17 cellular contexts compared by ENCODE assay signal in the genomic region with DNA sequence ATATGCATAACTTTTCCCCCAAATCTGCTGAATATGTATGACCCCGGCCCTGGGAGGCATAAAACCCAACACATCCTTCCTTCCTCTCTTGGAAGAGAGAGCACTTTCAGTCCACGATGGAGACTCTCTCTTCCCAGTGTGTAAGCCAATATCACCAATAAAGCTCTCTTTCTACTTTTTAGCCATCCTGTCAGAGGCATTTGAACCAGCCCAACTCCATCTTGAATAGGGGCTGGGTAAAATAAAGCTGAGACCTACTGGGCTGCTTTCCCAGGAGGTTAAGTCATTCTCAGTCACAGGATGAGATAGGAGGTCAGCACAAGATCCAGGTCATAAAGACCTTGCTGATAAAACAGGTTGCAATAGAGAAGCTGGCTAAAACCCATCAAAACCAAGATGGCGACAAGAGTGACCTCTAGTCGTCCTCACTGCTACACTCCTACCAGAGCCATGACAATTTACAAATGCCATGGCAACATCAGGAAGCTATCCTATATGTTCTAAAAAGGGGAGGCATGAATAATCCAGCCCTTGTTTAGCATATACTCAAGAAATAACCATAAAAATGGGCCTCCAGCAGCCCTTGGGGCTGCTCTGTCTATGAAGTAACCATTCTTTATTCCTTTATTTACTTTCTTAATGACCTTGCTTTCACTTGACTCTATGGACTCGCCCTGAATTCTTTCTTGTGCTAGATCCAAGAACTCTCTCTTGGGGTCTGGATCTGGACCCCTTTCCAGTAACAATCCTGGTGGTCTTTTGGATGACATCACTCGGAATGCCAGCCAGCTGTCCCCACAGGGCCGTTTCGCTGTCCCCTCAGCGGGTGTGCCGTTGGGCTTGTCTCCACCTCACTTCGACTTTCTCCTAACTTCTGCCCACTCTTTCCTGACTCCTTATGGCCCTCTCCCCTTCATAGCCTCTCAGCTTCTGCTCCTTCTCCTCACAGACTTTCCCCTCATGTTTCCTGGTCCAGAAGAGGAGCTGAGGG. TPM values are rescaled to one million over a fixed set of nuclear protein-coding genes. Genes with fewer than 3 reads are reported as not detected.
DNase-seq lines count a peak whose midpoint lies in the region; ATAC-seq and TF ChIP-seq lines count a peak whose summit lies in the region.
"Had no signal": no experiment of that assay in that cellular context is flagged by ENCODE, and none has a peak within 500 bp of the region (broad histone marks: within the 10 kb centered on the region; RNA-seq: fewer than 3 reads in every experiment).

No MANE protein-coding gene starts in this region.

- no peaks in the 10 kb centered on the region for H3K27me3 ChIP-seq in lung (ENCODE audit: control insufficient read depth, insufficient read depth)
- H3K27me3 ChIP-seq: BLaER1 had no signal

- H3K9me3 Mint-ChIP-seq in activated naive CD4-positive, alpha-beta T cell treated with anti-CD3 and anti-CD28 coated beads, Interleukin-2, amount 50 U/mL, for 24 hours = no peaks in the 10 kb centered on the region
- H3K9me3 Mint-ChIP-seq in activated naive CD4-positive, alpha-beta T cell treated with anti-CD3 and anti-CD28 coated beads, Interleukin-2, amount 10 ng/mL, durations not matched to agents 7 days and 5 days = no peaks in the 10 kb centered on the region
- H3K9me3 Mint-ChIP-seq in osteocyte (ENCODE audit: unreplicated experiment) = no peaks in the 10 kb centered on the region
- H3K9me3 Mint-ChIP-seq: CD4-positive, alpha-beta memory T cell had no signal

- no peaks in the 10 kb centered on the region for H3K36me3 ChIP-seq in lung (ENCODE audit: control insufficient read depth in 2 of 2, insufficient read depth in 2 of 2, low read length in 2 of 2)
- H3K36me3 ChIP-seq: BLaER1, HAP-1 had no signal

- no peaks in the 10 kb centered on the region for H3K9me3 ChIP-seq in lung (ENCODE audit: control insufficient read depth in 2 of 2, insufficient read depth in 1 of 2, low read length in 1 of 2)
- H3K9me3 ChIP-seq: BLaER1, HAP-1 had no signal

- TF ChIP-seq CTCF in lung (IDR thresholded peaks at IDR 0.05; ENCODE audit: control extremely low read depth, extremely low read depth) (no peak), osteocyte (IDR thresholded peaks at IDR 0.05) (no peak), GM10248 (IDR thresholded peaks at IDR 0.05; ENCODE audit: control extremely low read depth, extremely low read depth, low read depth, missing control alignments) (no peak)

- no peaks in the 10 kb centered on the region for H3K4me1 Mint-ChIP-seq in activated naive CD4-positive, alpha-beta T cell treated with anti-CD3 and anti-CD28 coated beads, Interleukin-2, amount 50 U/mL, for 24 hours
- H3K4me1 Mint-ChIP-seq in activated naive CD4-positive, alpha-beta T cell treated with anti-CD3 and anti-CD28 coated beads, Interleukin-2, amount 10 ng/mL, durations not matched to agents 7 days and 5 days = no peaks in the 10 kb centered on the region
- H3K4me1 Mint-ChIP-seq in osteocyte (ENCODE audit: unreplicated experiment) = no peaks in the 10 kb centered on the region
- H3K4me1 Mint-ChIP-seq: CD14-positive monocyte; CD4-positive, alpha-beta memory T cell had no signal

- DNase-seq in activated naive CD4-positive, alpha-beta T cell treated with anti-CD3 and anti-CD28 coated beads, Interleukin-2, amount 10 ng/mL, durations not matched to agents 7 days and 5 days = no peak
- peak; percentile 17 for DNase-seq in lung (ENCODE audit: low spot score)
- DNase-seq in osteocyte (ENCODE audit: extremely low spot score, unreplicated experiment) = peak; percentile 69
- no peak for DNase-seq in NCI-H187 treated with DMSO at 0.1 percent for 48 hours (lab: John Stamatoyannopoulos, UW)
- DNase-seq in GM10248 (ENCODE audit: extremely low spot score) = no peak
- DNase-seq: 8988T; CD4-positive, alpha-beta memory T cell; DMS153; DMS79; GDM1; GM23248 had no signal

- H3K27me3 Mint-ChIP-seq in activated naive CD4-positive, alpha-beta T cell treated with anti-CD3 and anti-CD28 coated beads, Interleukin-2, amount 50 U/mL, for 24 hours = no peaks in the 10 kb centered on the region
- peaks cover 14% of the 10 kb centered on the region for H3K27me3 Mint-ChIP-seq in activated naive CD4-positive, alpha-beta T cell treated with anti-CD3 and anti-CD28 coated beads, Interleukin-2, amount 10 ng/mL, durations not matched to agents 7 days and 5 days
- no peaks in the 10 kb centered on the region for H3K27me3 Mint-ChIP-seq in osteocyte (ENCODE audit: unreplicated experiment)

- no peak overlapping the region for H3K27ac ChIP-seq in lung (ENCODE audit: low read depth in 1 of 2, low read length in 1 of 2)
- H3K27ac ChIP-seq: BLaER1, GM23248 had no signal

- H3K27ac Mint-ChIP-seq in activated naive CD4-positive, alpha-beta T cell treated with anti-CD3 and anti-CD28 coated beads, Interleukin-2, amount 50 U/mL, for 24 hours = peak overlapping the region; percentile 38
- no peak overlapping the region for H3K27ac Mint-ChIP-seq in activated naive CD4-positive, alpha-beta T cell treated with anti-CD3 and anti-CD28 coated beads, Interleukin-2, amount 10 ng/mL, durations not matched to agents 7 days and 5 days
- no peak overlapping the region for H3K27ac Mint-ChIP-seq in osteocyte (ENCODE audit: unreplicated experiment)
- H3K27ac Mint-ChIP-seq: CD4-positive, alpha-beta memory T cell had no signal

- H3K4me3 ChIP-seq in lung = no peak overlapping the region
- H3K4me3 ChIP-seq: BLaER1, GM23248, HAP-1 had no signal

- POLR2A ChIA-PET in GM10248 (lab: Yijun Ruan, JAX) = interaction anchor here (0.6 kb wide), 1 partner anchor 240 kb away, joined by 3 read pairs; no protein-coding TSS in a partner anchor

- CTCF ChIA-PET in activated naive CD4-positive, alpha-beta T cell treated with anti-CD3 and anti-CD28 coated beads, Interleukin-2, amount 10 ng/mL, durations not matched to agents 7 days and 5 days (lab: Charles Lee) = interaction anchor here (1.2 kb wide), 1 partner anchor 14 kb away, joined by 3 read pairs; no protein-coding TSS in a partner anchor
- CTCF ChIA-PET in GM10248 (lab: Yijun Ruan, JAX) = interaction anchor here (0.9 to 1.4 kb wide), 3 partner anchors 16 to 312 kb away, joined by 3 to 4 read pairs (median 3); no protein-coding TSS in a partner anchor

- WGBS in lung, 2 donors = 88 to 94% methylated on average over 11 of the region's 11 CpGs

- no peak overlapping the region for H3K4me3 Mint-ChIP-seq in activated naive CD4-positive, alpha-beta T cell treated with anti-CD3 and anti-CD28 coated beads, Interleukin-2, amount 50 U/mL, for 24 hours
- no peak overlapping the region for H3K4me3 Mint-ChIP-seq in activated naive CD4-positive, alpha-beta T cell treated with anti-CD3 and anti-CD28 coated beads, Interleukin-2, amount 10 ng/mL, durations not matched to agents 7 days and 5 days
- no peak overlapping the region for H3K4me3 Mint-ChIP-seq in osteocyte (ENCODE audit: unreplicated experiment)
- H3K4me3 Mint-ChIP-seq: CD14-positive monocyte; CD4-positive, alpha-beta memory T cell had no signal

- ATAC-seq in lung (ENCODE audit: insufficient read depth, low FRiP score) = no peak
- ATAC-seq in GM21619 (IDR thresholded peaks at IDR 0.05; ENCODE audit: unreplicated experiment) = no peak

- H3K36me3 Mint-ChIP-seq in activated naive CD4-positive, alpha-beta T cell treated with anti-CD3 and anti-CD28 coated beads, Interleukin-2, amount 50 U/mL, for 24 hours = no peaks in the 10 kb centered on the region
- no peaks in the 10 kb centered on the region for H3K36me3 Mint-ChIP-seq in activated naive CD4-positive, alpha-beta T cell treated with anti-CD3 and anti-CD28 coated beads, Interleukin-2, amount 10 ng/mL, durations not matched to agents 7 days and 5 days
- no peaks in the 10 kb centered on the region for H3K36me3 Mint-ChIP-seq in osteocyte (ENCODE audit: unreplicated experiment)
- H3K36me3 Mint-ChIP-seq: CD14-positive monocyte; CD4-positive, alpha-beta memory T cell had no signal

- H3K4me1 ChIP-seq in lung (ENCODE audit: control insufficient read depth in 2 of 2, insufficient read depth in 2 of 2, low read length in 2 of 2) = no peaks in the 10 kb centered on the region
- H3K4me1 ChIP-seq: BLaER1, HAP-1 had no signal

RNA-seq across cellular contexts. Expression of gene NKD1, which starts 53.4 kb away (rescaled TPM):
- total RNA-seq in lung (10 to 100 TPM; 12.6 to 14.1 TPM), osteocyte (0.43 and 0.63 TPM in 2 replicates)
- polyA plus RNA-seq in lung = 1 to 10 TPM; 2.3 to 3.3 TPM
- total RNA-seq: GM23248 had no signal
- polyA plus RNA-seq: AG04450, CD14-positive monocyte, GM23248 had no signal

Comparison
In these comparisons a context has a peak if more than half of its experiments do, and no peak if none do; other contexts are left out.
1. DNase-seq: peak in lung (single experiment) and osteocyte (single experiment); none in activated naive CD4-positive, alpha-beta T cell treated with anti-CD3 and anti-CD28 coated beads, Interleukin-2, amount 10 ng/mL, durations not matched to agents 7 days and 5 days (single experiment), NCI-H187 treated with DMSO at 0.1 percent for 48 hours (single experiment) and GM10248 (single experiment).